11 cellular contexts compared by ENCODE assay signal in the genomic region with DNA sequence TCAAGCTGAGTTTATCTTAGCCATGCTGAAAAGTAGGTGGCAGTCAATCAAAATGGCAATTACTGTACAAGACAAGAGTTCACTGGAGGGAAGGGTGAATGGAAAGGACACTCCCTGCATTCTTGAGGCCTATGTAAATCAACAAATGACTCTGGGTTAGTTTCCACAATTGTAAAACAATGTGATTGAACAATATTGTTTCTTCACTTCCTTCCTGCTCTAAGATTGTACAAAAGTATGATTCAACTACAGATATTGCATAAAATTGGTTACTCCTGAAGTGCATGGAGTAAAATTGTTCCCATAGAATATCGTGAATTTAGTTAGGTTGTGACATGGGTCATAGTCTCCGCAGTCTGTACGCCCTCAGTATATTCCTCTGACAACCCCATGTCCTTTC.
A peak's percentile ranks its signal among the peaks of the same experiment; 100 is the strongest.
DNase-seq lines count a peak whose midpoint lies in the region; ATAC-seq and TF ChIP-seq lines count a peak whose summit lies in the region.
"Had no signal": no experiment of that assay in that cellular context is flagged by ENCODE, and none has a peak within 500 bp of the region (broad histone marks: within the 10 kb centered on the region; RNA-seq: fewer than 3 reads in every experiment).

No MANE protein-coding gene starts in this region.

- H3K4me3 ChIP-seq in thoracic aorta, result no peak overlapping the region

- peak overlapping the region; percentile 62 to 64 for H3K27ac ChIP-seq in thoracic aorta

- H3K27me3 Mint-ChIP-seq in HFFc6 (ENCODE audit: insufficient read depth), result peaks cover 1% of the 10 kb centered on the region
- H3K27me3 Mint-ChIP-seq: activated T-helper 17 cell treated with anti-CD3 and anti-CD28 coated beads, Interleukin-2, amount 50 U/mL, for 72 hours had no signal

- intact Hi-C loops in left ventricle myocardium superior (cut with micrococcal nuclease), result no loop called here

- no peaks in the 10 kb centered on the region for H3K9me3 ChIP-seq in thoracic aorta

- no peak for TF ChIP-seq CTCF in HFFc6 (IDR thresholded peaks at IDR 0.05)
- TF ChIP-seq CTCF in thoracic aorta (IDR thresholded peaks at IDR 0.05), result no peak

- no peaks in the 10 kb centered on the region for H3K36me3 ChIP-seq in thoracic aorta

- DNase-seq in HFFc6, result peak; percentile 39
- DNase-seq in SKM-1 treated with dmso at 0.1 percent for 144 hours (lab: John Stamatoyannopoulos, UW; ENCODE audit: unreplicated experiment), result peak; percentile 67
- no peak for DNase-seq in left ventricle myocardium superior
- DNase-seq in thoracic aorta (ENCODE audit: low spot score), result no peak
- DNase-seq: NCI-H345, T1000 had no signal

- H3K36me3 Mint-ChIP-seq in HFFc6 (ENCODE audit: low read depth), result peaks cover 13% of the 10 kb centered on the region

- peak overlapping the region; percentile 23; the same call in 1 of the 2 replicates for H3K4me3 Mint-ChIP-seq in HFFc6
- H3K4me3 Mint-ChIP-seq: activated T-helper 17 cell treated with anti-CD3 and anti-CD28 coated beads, Interleukin-2, amount 50 U/mL, for 72 hours; neural crest cell had no signal

- H3K4me1 ChIP-seq in thoracic aorta (ENCODE audit: control insufficient read depth in 1 of 2, low read depth in 2 of 2), result peaks cover 63 to 88% of the 10 kb centered on the region in 2 donors

- no peaks in the 10 kb centered on the region for H3K27me3 ChIP-seq in thoracic aorta (replicated peaks; ENCODE audit: insufficient read depth)

- peak overlapping the region; percentile 36; the same call in 1 of the 2 replicates for H3K27ac Mint-ChIP-seq in HFFc6
- H3K27ac Mint-ChIP-seq: activated T-helper 17 cell treated with anti-CD3 and anti-CD28 coated beads, Interleukin-2, amount 50 U/mL, for 72 hours had no signal

- peaks cover 5% of the 10 kb centered on the region for H3K9me3 Mint-ChIP-seq in HFFc6

- peak; percentile 32 for ATAC-seq in left ventricle myocardium superior
- ATAC-seq in thoracic aorta (ENCODE audit: insufficient number of reproducible peaks, low FRiP score, low read depth), result no peak
- no peak for ATAC-seq in HG03108 (IDR thresholded peaks at IDR 0.05; ENCODE audit: unreplicated experiment)
- ATAC-seq in GM18870 (IDR thresholded peaks at IDR 0.05; ENCODE audit: unreplicated experiment), result no peak
- no peak for ATAC-seq in HG03565 (IDR thresholded peaks at IDR 0.05; ENCODE audit: unreplicated experiment)
- ATAC-seq: activated T-helper 17 cell treated with anti-CD3 and anti-CD28 coated beads, Interleukin-2, amount 50 U/mL, for 72 hours had no signal

- peaks cover 55% of the 10 kb centered on the region for H3K4me1 Mint-ChIP-seq in HFFc6 (ENCODE audit: low read depth)

Comparison
In these comparisons a context has a peak if more than half of its experiments do, and no peak if none do; other contexts are left out.
1. DNase-seq: peak in HFFc6 (single experiment) and SKM-1 treated with dmso at 0.1 percent for 144 hours (single experiment); none in left ventricle myocardium superior (single experiment) and thoracic aorta (single experiment).